In genomic region chr19:23762548-23762883, GRCh38 we compare ENCODE assay signal across 1 cellular context.
TF ChIP-seq lines count a peak whose summit lies in the region.

No MANE protein-coding gene starts in this region.

TF ChIP-seq in GM23338, 12 proteins besides CTCF, POLR2A, EP300 and RAD21 (continued from another document):
- TF ChIP-seq ZNF462 (CRISPR knock-in tag; IDR thresholded peaks at IDR 0.05) = no peak
- TF ChIP-seq POLR2AphosphoS5 (IDR thresholded peaks at IDR 0.05; ENCODE audit: low read depth) = no peak
- no peak for TF ChIP-seq ZNF114 (CRISPR knock-in tag; IDR thresholded peaks at IDR 0.05)
